14 cellular contexts compared by ENCODE assay signal in genomic region chr14:55582741-55583140, GRCh38. TPM values are rescaled to one million over a fixed set of nuclear protein-coding genes. Genes with fewer than 3 reads are reported as not detected.
A peak's percentile ranks its signal among the peaks of the same experiment; 100 is the strongest.
DNase-seq lines count a peak whose midpoint lies in the region; ATAC-seq and TF ChIP-seq lines count a peak whose summit lies in the region.
"Had no signal": no experiment of that assay in that cellular context is flagged by ENCODE, and none has a peak within 500 bp of the region (broad histone marks: within the 10 kb centered on the region; RNA-seq: fewer than 3 reads in every experiment).

No MANE protein-coding gene starts in this region.

- peak overlapping the region; percentile 27 for H3K4me3 Mint-ChIP-seq in activated CD4-positive, alpha-beta memory T cell treated with anti-CD3 and anti-CD28 coated beads for 36 hours
- H3K4me3 Mint-ChIP-seq in activated CD4-positive, alpha-beta memory T cell treated with anti-CD3 and anti-CD28 coated beads, Interleukin-2, amount 10 ng/mL, durations not matched to agents 7 days and 5 days = no peak overlapping the region
- H3K4me3 Mint-ChIP-seq: activated CD8-positive, alpha-beta memory T cell treated with anti-CD3 and anti-CD28 coated beads, Interleukin-2, amount 10 ng/mL, durations not matched to agents 7 days and 5 days had no signal

- DNase-seq in activated CD4-positive, alpha-beta memory T cell treated with anti-CD3 and anti-CD28 coated beads for 36 hours = no peak
- DNase-seq in activated CD4-positive, alpha-beta memory T cell treated with anti-CD3 and anti-CD28 coated beads, Interleukin-2, amount 10 ng/mL, durations not matched to agents 7 days and 5 days = no peak
- DNase-seq in OCI-M1 (lab: John Stamatoyannopoulos, UW) (peak; percentile 52), psoas muscle (no peak), SKM-1 (lab: John Stamatoyannopoulos, UW; ENCODE audit: unreplicated experiment) (no peak), NCI-H2171 (lab: John Stamatoyannopoulos, UW) (no peak)
- DNase-seq: activated CD8-positive, alpha-beta memory T cell treated with anti-CD3 and anti-CD28 coated beads, Interleukin-2, amount 10 ng/mL, durations not matched to agents 7 days and 5 days; hypothalamus; NCI-H2107; SHP77; uterus had no signal

- no peaks in the 10 kb centered on the region for H3K36me3 ChIP-seq in psoas muscle (ENCODE audit: insufficient read depth in 1 of 2, low read depth in 1 of 2)
- H3K36me3 ChIP-seq: HAP-1, uterus had no signal

- WGBS in psoas muscle, 3 donors = 18 to 26% (median 19%) methylated on average over 2 of the region's 2 CpGs

- CTCF ChIA-PET in activated CD4-positive, alpha-beta memory T cell treated with anti-CD3 and anti-CD28 coated beads for 36 hours (lab: Charles Lee) = interaction anchor here (0.9 kb wide), 1 partner anchor 136 kb away, joined by 3 read pairs; no protein-coding TSS in a partner anchor
- CTCF ChIA-PET in activated CD4-positive, alpha-beta memory T cell treated with anti-CD3 and anti-CD28 coated beads, Interleukin-2, amount 10 ng/mL, durations not matched to agents 7 days and 5 days (lab: Charles Lee) = no interaction called here

- POLR2A ChIA-PET in activated CD4-positive, alpha-beta memory T cell treated with anti-CD3 and anti-CD28 coated beads for 36 hours (lab: Charles Lee) = no interaction called here
- POLR2A ChIA-PET in activated CD4-positive, alpha-beta memory T cell treated with anti-CD3 and anti-CD28 coated beads, Interleukin-2, amount 10 ng/mL, durations not matched to agents 7 days and 5 days (lab: Charles Lee) = no interaction called here

- ATAC-seq in GM21447 (IDR thresholded peaks at IDR 0.05; ENCODE audit: unreplicated experiment) = peak; percentile 35
- ATAC-seq in psoas muscle = no peak
- no peak for ATAC-seq in GM21423 (IDR thresholded peaks at IDR 0.05; ENCODE audit: unreplicated experiment)
- ATAC-seq: activated CD8-positive, alpha-beta memory T cell treated with anti-CD3 and anti-CD28 coated beads, Interleukin-2, amount 10 ng/mL, durations not matched to agents 7 days and 5 days had no signal

- H3K27ac Mint-ChIP-seq in activated CD4-positive, alpha-beta memory T cell treated with anti-CD3 and anti-CD28 coated beads for 36 hours = peak overlapping the region; percentile 38
- no peak overlapping the region for H3K27ac Mint-ChIP-seq in activated CD4-positive, alpha-beta memory T cell treated with anti-CD3 and anti-CD28 coated beads, Interleukin-2, amount 10 ng/mL, durations not matched to agents 7 days and 5 days
- H3K27ac Mint-ChIP-seq: activated CD8-positive, alpha-beta memory T cell treated with anti-CD3 and anti-CD28 coated beads, Interleukin-2, amount 10 ng/mL, durations not matched to agents 7 days and 5 days had no signal

- H3K27me3 ChIP-seq in psoas muscle (ENCODE audit: insufficient read depth in 3 of 3, low read length in 2 of 3) = no peaks in the 10 kb centered on the region
- H3K27me3 ChIP-seq: uterus had no signal

- H3K4me1 ChIP-seq in psoas muscle = peaks cover 67% of the 10 kb centered on the region

- TF ChIP-seq CTCF in psoas muscle (IDR thresholded peaks at IDR 0.05) = no peak

- H3K36me3 Mint-ChIP-seq in activated CD4-positive, alpha-beta memory T cell treated with anti-CD3 and anti-CD28 coated beads for 36 hours = no peaks in the 10 kb centered on the region
- peaks cover 3% of the 10 kb centered on the region for H3K36me3 Mint-ChIP-seq in activated CD4-positive, alpha-beta memory T cell treated with anti-CD3 and anti-CD28 coated beads, Interleukin-2, amount 10 ng/mL, durations not matched to agents 7 days and 5 days (ENCODE audit: low read depth)

- intact Hi-C loops in activated CD4-positive, alpha-beta memory T cell treated with anti-CD3 and anti-CD28 coated beads for 36 hours (cut with micrococcal nuclease) = loop anchor here (5.0 kb wide), 5 partner anchors 135 to 550 kb away; partner anchors contain the start of genes FBXO34 and PELI2
- intact Hi-C loops in psoas muscle (cut with DNase I) = loop anchor here (5.0 to 10.0 kb wide), 3 partner anchors 75 to 308 kb away; partner anchors contain the start of gene FBXO34 (in 1 of the 2)

- peak overlapping the region; percentile 99 for H3K27ac ChIP-seq in psoas muscle
- H3K27ac ChIP-seq: uterus had no signal

- H3K9me3 ChIP-seq in psoas muscle = no peaks in the 10 kb centered on the region
- H3K9me3 ChIP-seq: HAP-1, uterus had no signal

- no peaks in the 10 kb centered on the region for H3K27me3 Mint-ChIP-seq in activated CD4-positive, alpha-beta memory T cell treated with anti-CD3 and anti-CD28 coated beads for 36 hours
- H3K27me3 Mint-ChIP-seq in activated CD4-positive, alpha-beta memory T cell treated with anti-CD3 and anti-CD28 coated beads, Interleukin-2, amount 10 ng/mL, durations not matched to agents 7 days and 5 days = no peaks in the 10 kb centered on the region
- H3K27me3 Mint-ChIP-seq: activated CD8-positive, alpha-beta memory T cell treated with anti-CD3 and anti-CD28 coated beads, Interleukin-2, amount 10 ng/mL, durations not matched to agents 7 days and 5 days had no signal

- peaks cover 47% of the 10 kb centered on the region for H3K4me1 Mint-ChIP-seq in activated CD4-positive, alpha-beta memory T cell treated with anti-CD3 and anti-CD28 coated beads for 36 hours (ENCODE audit: low read depth)
- H3K4me1 Mint-ChIP-seq in activated CD4-positive, alpha-beta memory T cell treated with anti-CD3 and anti-CD28 coated beads, Interleukin-2, amount 10 ng/mL, durations not matched to agents 7 days and 5 days = peaks cover 45% of the 10 kb centered on the region

- peak overlapping the region; percentile 88 for H3K4me3 ChIP-seq in psoas muscle
- H3K4me3 ChIP-seq: uterus had no signal

- H3K9me3 Mint-ChIP-seq in activated CD4-positive, alpha-beta memory T cell treated with anti-CD3 and anti-CD28 coated beads for 36 hours = no peaks in the 10 kb centered on the region
- H3K9me3 Mint-ChIP-seq in activated CD4-positive, alpha-beta memory T cell treated with anti-CD3 and anti-CD28 coated beads, Interleukin-2, amount 10 ng/mL, durations not matched to agents 7 days and 5 days = no peaks in the 10 kb centered on the region

RNA-seq across cellular contexts. Expression of gene KTN1, which starts 2.7 kb away (rescaled TPM):
- total RNA-seq in activated CD4-positive, alpha-beta memory T cell treated with anti-CD3 and anti-CD28 coated beads for 36 hours = 100 to 1,000 TPM; 126 to 134 TPM
- total RNA-seq in activated CD4-positive, alpha-beta memory T cell treated with anti-CD3 and anti-CD28 coated beads, Interleukin-2, amount 10 ng/mL, durations not matched to agents 7 days and 5 days = 10 to 100 TPM; 96.7 to 99.9 TPM
- 100 to 1,000 TPM; 238 to 607 (median 348) TPM for total RNA-seq in psoas muscle
- polyA plus RNA-seq in psoas muscle = 100 to 1,000 TPM; 218 to 576 (median 270) TPM
